Comparison of ENCODE assay signal across 5 cellular contexts in genomic region chr1:47630346-47630745, GRCh38.
"Had no signal": no experiment of that assay in that cellular context is flagged by ENCODE, and none has a peak within 500 bp of the region (broad histone marks: within the 10 kb centered on the region; RNA-seq: fewer than 3 reads in every experiment).

No MANE protein-coding gene starts in this region.

- H3K27ac Mint-ChIP-seq: GM23338, H9 had no signal

- DNase-seq: H9, HCEC 1CT, IMR-90 had no signal

- H3K4me3 ChIP-seq: GM23338, K562 had no signal

- ATAC-seq: GM23338, K562 had no signal

- H3K4me3 Mint-ChIP-seq: GM23338, H9 had no signal

- H2AFZ ChIP-seq: GM23338 had no signal

- H3K4me1 Mint-ChIP-seq: GM23338 had no signal

- H3K9me3 Mint-ChIP-seq: GM23338, H9 had no signal

- H3K4me2 ChIP-seq: GM23338 had no signal
